In the genomic region with DNA sequence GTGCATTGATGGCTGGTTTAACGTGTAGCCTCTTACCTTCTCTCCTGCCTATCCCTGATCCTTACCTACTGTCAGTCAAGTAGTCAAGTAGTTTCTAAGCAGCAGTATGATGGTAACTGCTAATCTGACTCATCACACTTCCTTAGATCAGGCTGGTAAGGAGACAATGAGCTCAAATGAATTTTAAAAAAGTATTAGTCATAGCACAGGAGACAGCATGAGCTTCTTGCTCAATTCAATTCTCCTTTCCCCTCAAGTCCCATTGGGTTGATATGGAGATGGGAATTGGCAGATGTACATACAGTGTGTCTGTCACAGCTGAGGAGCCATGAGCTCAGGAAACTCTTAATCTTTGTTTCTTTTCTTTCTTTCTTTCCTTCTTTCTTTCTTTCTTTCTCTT, we compare ENCODE assay signal across 13 cellular contexts.
DNase-seq lines count a peak whose midpoint lies in the region; ATAC-seq and TF ChIP-seq lines count a peak whose summit lies in the region.
"Had no signal": no experiment of that assay in that cellular context is flagged by ENCODE, and none has a peak within 500 bp of the region (broad histone marks: within the 10 kb centered on the region; RNA-seq: fewer than 3 reads in every experiment).

No MANE protein-coding gene starts in this region.

- POLR2A ChIA-PET in BJ (lab: Charles Lee), result interaction anchor here (0.8 kb wide), 1 partner anchor 10 kb away, joined by 3 read pairs; no protein-coding TSS in a partner anchor

- peak overlapping the region; percentile 60 for H3K27ac ChIP-seq in brain microvascular endothelial cell

- TF ChIP-seq CTCF in BJ (IDR thresholded peaks at IDR 0.05; ENCODE audit: insufficient read depth, low read depth, low read length), result no peak
- TF ChIP-seq CTCF in brain microvascular endothelial cell (IDR thresholded peaks at IDR 0.05; ENCODE audit: low read depth, low read length, missing control alignments), result no peak
- no peak for TF ChIP-seq CTCF in lower leg skin (IDR thresholded peaks at IDR 0.05)

- H3K4me3 ChIP-seq in BJ (ENCODE audit: low read depth, low read length) (no peak overlapping the region), brain microvascular endothelial cell (ENCODE audit: low read depth, low read length) (no peak overlapping the region), lower leg skin (ENCODE audit: low read depth, poor library complexity, severe bottlenecking) (no peak overlapping the region)
- H3K4me3 ChIP-seq: right lobe of liver had no signal

- TF ChIP-seq POLR2A in lower leg skin (IDR thresholded peaks at IDR 0.05), result no peak

- in situ Hi-C loops in brain microvascular endothelial cell (cut with HindIII; ENCODE audit: low pct_ligation_motif_present, low sequenced_read_pairs), result no loop called here

- no peak for ATAC-seq in HG03354 (IDR thresholded peaks at IDR 0.05; ENCODE audit: poor library complexity, severe bottlenecking, unreplicated experiment)

- intact Hi-C loops in lower leg skin (cut with DNase I; ENCODE audit: low total_unique reads), result no loop called here

- CTCF ChIA-PET in BJ (lab: Yijun Ruan, JAX), result no interaction called here

- 75 to 95% methylated on average over 1 of the region's 1 CpG for WGBS in lower leg skin, 2 donors

- H3K36me3 ChIP-seq in BJ (ENCODE audit: control insufficient read depth, insufficient read depth, low read length) (no peaks in the 10 kb centered on the region), brain microvascular endothelial cell (replicated peaks) (no peaks in the 10 kb centered on the region)
- H3K36me3 ChIP-seq: right lobe of liver had no signal

- no peaks in the 10 kb centered on the region for H3K27me3 ChIP-seq in BJ (ENCODE audit: control insufficient read depth, insufficient read depth, low read length)
- H3K27me3 ChIP-seq in brain microvascular endothelial cell (replicated peaks), result no peaks in the 10 kb centered on the region
- H3K27me3 ChIP-seq: right lobe of liver had no signal

- DNase-seq in BJ (ENCODE audit: low read depth), result peak; percentile 41
- peak; percentile 7 for DNase-seq in M059J (ENCODE audit: low read depth)
- peak; percentile 68 for DNase-seq in brain microvascular endothelial cell
- DNase-seq in kidney glomerular epithelial cell (lab: John Stamatoyannopoulos, UW), result peak; percentile 77
- DNase-seq in lower leg skin (ENCODE audit: low spot score in 2 of 2), result no peak
- no peak for DNase-seq in AML-193 (lab: John Stamatoyannopoulos, UW)
- no peak for DNase-seq in NCI-H187 (lab: John Stamatoyannopoulos, UW)
- DNase-seq: aorta, glutamatergic neuron, KBM-7, NCI-H526 treated with DMSO at 0.1 percent for 48 hours, right lobe of liver had no signal

Comparison
In these comparisons a context has a peak if more than half of its experiments do, and no peak if none do; other contexts are left out.
1. DNase-seq: peak in BJ (single experiment), M059J (single experiment), brain microvascular endothelial cell (single experiment) and kidney glomerular epithelial cell (single experiment); none in lower leg skin (0 of 2), AML-193 (0 of 2) and NCI-H187 (0 of 2).